Comparison of ENCODE assay signal across 15 cellular contexts in the genomic region with DNA sequence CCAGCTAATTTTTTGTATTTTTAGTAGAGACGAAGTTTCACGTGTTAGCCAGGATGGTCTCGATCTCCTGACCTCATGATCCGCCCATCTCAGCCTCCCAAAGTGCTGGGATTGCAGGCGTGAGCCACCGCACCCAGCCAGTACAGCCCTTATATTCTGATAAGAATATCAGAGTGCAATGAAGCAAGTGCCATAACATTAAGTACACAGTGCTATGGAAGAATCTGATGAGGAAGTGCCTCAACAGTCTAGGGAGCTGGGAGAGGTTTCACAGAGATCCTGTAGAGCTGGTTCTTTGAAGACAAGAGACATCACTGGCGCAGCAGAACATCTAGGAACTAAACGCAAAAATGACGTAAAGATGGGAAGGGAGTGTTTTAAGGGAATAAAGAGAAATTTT. TPM values are rescaled to one million over a fixed set of nuclear protein-coding genes. Genes with fewer than 3 reads are reported as not detected.
DNase-seq lines count a peak whose midpoint lies in the region; ATAC-seq lines count a peak whose summit lies in the region.
"Had no signal": no experiment of that assay in that cellular context is flagged by ENCODE, and none has a peak within 500 bp of the region (broad histone marks: within the 10 kb centered on the region; RNA-seq: fewer than 3 reads in every experiment).

No MANE protein-coding gene starts in this region.

- no peaks in the 10 kb centered on the region for H3K9me3 Mint-ChIP-seq in activated CD4-positive, alpha-beta T cell treated with anti-CD3 and anti-CD28 coated beads for 36 hours (ENCODE audit: low read depth)
- H3K9me3 Mint-ChIP-seq in T-cell: no peaks in the 10 kb centered on the region
- H3K9me3 Mint-ChIP-seq in stimulated activated effector memory CD8-positive, alpha-beta T cell treated with anti-CD3 and anti-CD28 coated beads, Interleukin-12 subunit alpha, Interleukin-12 subunit beta, amount 100 ng/mL, for 72 hours: no peaks in the 10 kb centered on the region

- CTCF ChIA-PET in activated CD4-positive, alpha-beta T cell treated with anti-CD3 and anti-CD28 coated beads for 36 hours (lab: Charles Lee): interaction anchor here (1.5 kb wide), 1 partner anchor 64 kb away, joined by 4 read pairs; no protein-coding TSS in a partner anchor
- CTCF ChIA-PET in T-cell (lab: Charles Lee): no interaction called here

- no peak for DNase-seq in activated CD4-positive, alpha-beta T cell treated with anti-CD3 and anti-CD28 coated beads for 36 hours
- no peak for DNase-seq in activated CD4-positive, alpha-beta T cell treated with anti-CD3 and anti-CD28 coated beads for 4 hours
- DNase-seq in T-cell (no peak), epithelial cell of prostate (ENCODE audit: low read depth, low spot score) (no peak), posterior cingulate gyrus (no peak), kidney glomerular epithelial cell (lab: John Stamatoyannopoulos, UW) (no peak)
- DNase-seq in stimulated activated effector memory CD8-positive, alpha-beta T cell treated with anti-CD3 and anti-CD28 coated beads, Interleukin-12 subunit alpha, Interleukin-12 subunit beta, amount 100 ng/mL, for 72 hours (ENCODE audit: low spot score in 2 of 2): no peak
- DNase-seq: ACHN, IMR-90, SJCRH30 had no signal

- peak overlapping the region; percentile 93 for H3K4me3 Mint-ChIP-seq in activated CD4-positive, alpha-beta T cell treated with anti-CD3 and anti-CD28 coated beads for 36 hours
- H3K4me3 Mint-ChIP-seq in T-cell: peak overlapping the region; percentile 96 to 99 (median 98)
- peak overlapping the region; percentile 86 for H3K4me3 Mint-ChIP-seq in stimulated activated effector memory CD8-positive, alpha-beta T cell treated with anti-CD3 and anti-CD28 coated beads, Interleukin-12 subunit alpha, Interleukin-12 subunit beta, amount 100 ng/mL, for 72 hours

- H3K27ac Mint-ChIP-seq in activated CD4-positive, alpha-beta T cell treated with anti-CD3 and anti-CD28 coated beads for 36 hours: peak overlapping the region; percentile 1
- peak overlapping the region; percentile 1 to 29 for H3K27ac Mint-ChIP-seq in T-cell
- no peak overlapping the region for H3K27ac Mint-ChIP-seq in stimulated activated effector memory CD8-positive, alpha-beta T cell treated with anti-CD3 and anti-CD28 coated beads, Interleukin-12 subunit alpha, Interleukin-12 subunit beta, amount 100 ng/mL, for 72 hours

- intact Hi-C loops in activated CD4-positive, alpha-beta T cell treated with anti-CD3 and anti-CD28 coated beads for 36 hours (cut with DNase I, micrococcal nuclease): loop anchor here in 1 of 2 experiments (5.0 kb wide), 2 partner anchors 658 to 748 kb away; a partner anchor contains a TSS
- intact Hi-C loops in posterior cingulate gyrus (cut with DNase I): no loop called here

- H3K4me1 Mint-ChIP-seq in activated CD4-positive, alpha-beta T cell treated with anti-CD3 and anti-CD28 coated beads for 36 hours: peaks cover 41% of the 10 kb centered on the region
- H3K4me1 Mint-ChIP-seq in T-cell: peaks cover 52 to 57% (median 57%) of the 10 kb centered on the region in 3 donors
- H3K4me1 Mint-ChIP-seq in stimulated activated effector memory CD8-positive, alpha-beta T cell treated with anti-CD3 and anti-CD28 coated beads, Interleukin-12 subunit alpha, Interleukin-12 subunit beta, amount 100 ng/mL, for 72 hours: peaks cover 23% of the 10 kb centered on the region

- POLR2A ChIA-PET in activated CD4-positive, alpha-beta T cell treated with anti-CD3 and anti-CD28 coated beads for 36 hours (lab: Charles Lee): interaction anchor here (0.6 kb wide), 1 partner anchor 19 kb away, joined by 4 read pairs; no protein-coding TSS in a partner anchor
- POLR2A ChIA-PET in T-cell (lab: Charles Lee): interaction anchor here in 1 of 2 donors (0.7 kb wide), 1 partner anchor 19 kb away, joined by 4 read pairs; no protein-coding TSS in a partner anchor

- peaks cover 39% of the 10 kb centered on the region for H3K36me3 Mint-ChIP-seq in activated CD4-positive, alpha-beta T cell treated with anti-CD3 and anti-CD28 coated beads for 36 hours (ENCODE audit: low read depth)
- H3K36me3 Mint-ChIP-seq in T-cell: peaks cover 24% of the 10 kb centered on the region
- peaks cover 59% of the 10 kb centered on the region for H3K36me3 Mint-ChIP-seq in stimulated activated effector memory CD8-positive, alpha-beta T cell treated with anti-CD3 and anti-CD28 coated beads, Interleukin-12 subunit alpha, Interleukin-12 subunit beta, amount 100 ng/mL, for 72 hours

- H3K27ac ChIP-seq in epithelial cell of prostate: peak overlapping the region; percentile 84
- H3K27ac ChIP-seq: SJCRH30, vagina had no signal

- ATAC-seq in activated CD4-positive, alpha-beta T cell treated with anti-CD3 and anti-CD28 coated beads for 36 hours: no peak
- no peak for ATAC-seq in T-cell (replicated peaks in 1 of 4)
- no peak for ATAC-seq in stimulated activated effector memory CD8-positive, alpha-beta T cell treated with anti-CD3 and anti-CD28 coated beads, Interleukin-12 subunit alpha, Interleukin-12 subunit beta, amount 100 ng/mL, for 72 hours
- no peak for ATAC-seq in GM21423 (IDR thresholded peaks at IDR 0.05; ENCODE audit: unreplicated experiment)

- H3K27me3 Mint-ChIP-seq in activated CD4-positive, alpha-beta T cell treated with anti-CD3 and anti-CD28 coated beads for 36 hours: no peaks in the 10 kb centered on the region
- no peaks in the 10 kb centered on the region for H3K27me3 Mint-ChIP-seq in T-cell

RNA-seq across cellular contexts. Expression of a gene that starts 2.1 kb away (rescaled TPM):
- 10 to 100 TPM; 60.9 to 86.3 TPM for total RNA-seq in activated CD4-positive, alpha-beta T cell treated with anti-CD3 and anti-CD28 coated beads for 36 hours
- 10 to 100 TPM; 35.8 to 49.4 (median 45.2) TPM for total RNA-seq in T-cell

RNA-seq across cellular contexts. Expression of a gene that starts 52.3 kb away (rescaled TPM):
- not detected for total RNA-seq in activated CD4-positive, alpha-beta T cell treated with anti-CD3 and anti-CD28 coated beads for 36 hours
- total RNA-seq in T-cell: not detected
- total RNA-seq: activated CD8-positive, alpha-beta memory T cell treated with anti-CD3 and anti-CD28 coated beads for 36 hours; IMR-90; kidney epithelial cell; pulmonary artery endothelial cell; SJCRH30; vagina had no signal

RNA-seq across cellular contexts. Expression of a gene that starts 54.3 kb away (rescaled TPM):
- not detected for total RNA-seq in activated CD4-positive, alpha-beta T cell treated with anti-CD3 and anti-CD28 coated beads for 36 hours
- total RNA-seq in T-cell: not detected
- total RNA-seq: activated CD8-positive, alpha-beta memory T cell treated with anti-CD3 and anti-CD28 coated beads for 36 hours; IMR-90; kidney epithelial cell; pulmonary artery endothelial cell; SJCRH30; vagina had no signal
